In genomic region chr19:13150187-13150918, GRCh38 we compare ENCODE assay signal across 8 cellular contexts. TPM values are rescaled to one million over a fixed set of nuclear protein-coding genes. Genes with fewer than 3 reads are reported as not detected.
DNase-seq lines count a peak whose midpoint lies in the region; ATAC-seq and TF ChIP-seq lines count a peak whose summit lies in the region.

Gene IER2 (plus strand): TSS chr19:13150411. CDS start chr19:13153187, 2,776 bp downstream.
Gene STX10 (minus strand): TSS chr19:13150375. CDS start chr19:13150173, 202 bp downstream.

- no peaks in the 10 kb centered on the region for H3K27me3 ChIP-seq in Panc1 (ENCODE audit: control insufficient read depth, insufficient read depth, low read length)
- no peaks in the 10 kb centered on the region for H3K27me3 ChIP-seq in mucosa of stomach (ENCODE audit: control insufficient read depth, insufficient read depth, low read length)

- no TSS peak for BruUV-seq in Panc1 (replicated peaks; lab: Mats Ljungman, UMichigan)

- POLR2A ChIA-PET in Panc1 (lab: Charles Lee): interaction anchor here (0.6 kb wide), 2 partner anchors 546 to 585 kb away, joined by 4 to 11 read pairs; no protein-coding TSS in a partner anchor

- H3K4me1 ChIP-seq in Panc1 (ENCODE audit: control insufficient read depth, insufficient read depth, low read length): no peaks in the 10 kb centered on the region
- H3K4me1 ChIP-seq in mucosa of stomach (ENCODE audit: control insufficient read depth, insufficient read depth, low read length): peaks cover 14% of the 10 kb centered on the region

- DNase-seq in Caki2 (ENCODE audit: low read depth) (peak; percentile 89), KG1 (lab: John Stamatoyannopoulos, UW) (peak; percentile 82), Panc1 (ENCODE audit: low read depth, low spot score) (no peak), erythroblast (lab: John Stamatoyannopoulos, UW) (peak; percentile 96 to 98)
- DNase-seq in activated T-cell treated with anti-CD3 and anti-CD28 coated beads, Interleukin-2, amount 50 U/mL, for 1 hour: peak; percentile 93
- DNase-seq in stimulated activated CD8-positive, alpha-beta memory T cell treated with anti-CD3 and anti-CD28 coated beads, Interleukin-7, amount 100 ng/mL, for 1 hour (ENCODE audit: low read depth in 2 of 2): peak; percentile 84 to 88

- peak; percentile 32 for ATAC-seq in GM21515 (IDR thresholded peaks at IDR 0.05; ENCODE audit: unreplicated experiment)
- peak; percentile 67 for ATAC-seq in Panc1

- H3K9me3 ChIP-seq in Panc1 (ENCODE audit: control insufficient read depth, insufficient read depth, low read depth, low read length) (no peaks in the 10 kb centered on the region), mucosa of stomach (ENCODE audit: control insufficient read depth, low read length) (no peaks in the 10 kb centered on the region)

- no peak; the same call in 1 of the 2 replicates for TF ChIP-seq CTCF in Panc1 (IDR thresholded peaks at IDR 0.05)

- peak; percentile 90 for TF ChIP-seq POLR2A in erythroblast (IDR thresholded peaks at IDR 0.05; ENCODE audit: low read length)

- peak within 1 kb of the TSS; percentile 83 to 93 for H3K4me3 ChIP-seq in Panc1 (ENCODE audit: low read depth in 2 of 2, low read length in 2 of 2)
- peak within 1 kb of the TSS; percentile 100 for H3K4me3 ChIP-seq in mucosa of stomach (ENCODE audit: low read length)

- H3K36me3 ChIP-seq in Panc1 (ENCODE audit: control insufficient read depth, insufficient read depth, low read length) (peaks cover 10% of the 10 kb centered on the region; the same call in 1 of the 2 replicates), mucosa of stomach (ENCODE audit: control insufficient read depth, insufficient read depth, low read length) (no peaks in the 10 kb centered on the region)

- in situ Hi-C loops in Caki2 (cut with HindIII; ENCODE audit: low pct_unique_long_range_greater_than_20kb, low sequenced_read_pairs) (no loop called here), Panc1 (cut with HindIII; ENCODE audit: low pct_unique_long_range_greater_than_20kb, low sequenced_read_pairs) (no loop called here)

- peak within 1 kb of the TSS; percentile 96 for H3K27ac ChIP-seq in Panc1 (ENCODE audit: low read length)

- CTCF ChIA-PET in Panc1 (lab: Charles Lee): no interaction called here

- H3K9ac ChIP-seq in mucosa of stomach (ENCODE audit: low read length): peak within 1 kb of the TSS; percentile 100

- intact Hi-C loops in Panc1 (cut with micrococcal nuclease; ENCODE audit: unreplicated experiment): no loop called here

RNA-seq across cellular contexts. Expression of gene IER2, which starts in this region (rescaled TPM):
- total RNA-seq in Caki2 (2014; rRNA removed; shearing (Covaris generic); ENCODE audit: low replicate concordance): 29.3 and 37.1 TPM in 2 replicates
- 80.4 TPM for total RNA-seq in Panc1 (2021; ENCODE audit: unreplicated experiment)
- polyA plus RNA-seq in Panc1 (2012; ENCODE audit: insufficient read length): 81.1 TPM

RNA-seq across cellular contexts. Expression of gene STX10, which starts in this region (rescaled TPM):
- total RNA-seq in Caki2 (2014; rRNA removed; shearing (Covaris generic); ENCODE audit: low replicate concordance): 172 and 177 TPM in 2 replicates
- total RNA-seq in Panc1 (2021; ENCODE audit: unreplicated experiment): 43.6 TPM
- 108 TPM for polyA plus RNA-seq in Panc1 (2012; ENCODE audit: insufficient read length)
